Comparison of ENCODE assay signal across 8 cellular contexts in genomic region chr3:122533931-122534334, GRCh38. TPM values are rescaled to one million over a fixed set of nuclear protein-coding genes. Genes with fewer than 3 reads are reported as not detected.
DNase-seq lines count a peak whose midpoint lies in the region; ATAC-seq, FAIRE-seq and TF ChIP-seq lines count a peak whose summit lies in the region.

No MANE protein-coding gene starts in this region.

- peak overlapping the region; percentile 22 for H3K27ac Mint-ChIP-seq in stimulated activated memory B cell treated with anti-CD40 and anti-IgM and Interleukin-4, amounts not matched to agents 10 μg/mL and 1 μg/mL and 100 μg/mL, for 72 hours

- DNase-seq in activated gamma-delta T cell treated with Interleukin-2 at 50 U/mL for 16 hours (peak; percentile 5), activated gamma-delta T cell (lab: John Stamatoyannopoulos, UW) (no peak), Panc1 (ENCODE audit: low read depth, low spot score) (peak; percentile 76), bronchial epithelial cell (ENCODE audit: low read depth) (peak; percentile 98), A673 (ENCODE audit: low spot score) (no peak), HEK293T (ENCODE audit: extremely low spot score) (no peak)

- no peaks in the 10 kb centered on the region for H3K9me3 ChIP-seq in Panc1 (ENCODE audit: control insufficient read depth, insufficient read depth, low read depth, low read length)
- no peaks in the 10 kb centered on the region for H3K9me3 ChIP-seq in A673 (ENCODE audit: low read depth, low read length, poor library complexity, severe bottlenecking)

- H3K4me1 Mint-ChIP-seq in stimulated activated memory B cell treated with anti-CD40 and anti-IgM and Interleukin-4, amounts not matched to agents 10 μg/mL and 1 μg/mL and 100 μg/mL, for 72 hours = peaks cover 12% of the 10 kb centered on the region

- POLR2A ChIA-PET in Panc1 (lab: Charles Lee) (interaction anchor here (0.5 kb wide), 1 partner anchor 146 kb away, joined by 16 read pairs; no protein-coding TSS in a partner anchor), A673 (lab: Charles Lee; ENCODE audit: low non-redundant PET) (interaction anchor here (0.6 kb wide), 1 partner anchor 933 kb away, joined by 3 read pairs; no protein-coding TSS in a partner anchor), HEK293T (lab: Yijun Ruan, JAX) (no interaction called here)

- no peaks in the 10 kb centered on the region for H3K27me3 ChIP-seq in Panc1 (ENCODE audit: control insufficient read depth, insufficient read depth, low read length)
- no peaks in the 10 kb centered on the region for H3K27me3 ChIP-seq in bronchial epithelial cell (ENCODE audit: control insufficient read depth, insufficient read depth, low read length)
- no peaks in the 10 kb centered on the region for H3K27me3 ChIP-seq in A673 (replicated peaks; ENCODE audit: insufficient read depth, low read depth, low read length, poor library complexity)

- peak; percentile 84 for FAIRE-seq in bronchial epithelial cell (lab: Jason Lieb, UNC)

- BruUV-seq in Panc1 (replicated peaks; lab: Mats Ljungman, UMichigan) (no TSS peak), A673 (replicated peaks; lab: Mats Ljungman, UMichigan) (no TSS peak)

- ATAC-seq in HG02981 (IDR thresholded peaks at IDR 0.05; ENCODE audit: unreplicated experiment) (peak; percentile 99), Panc1 (peak; percentile 100)
- peak; percentile 98 for ATAC-seq in stimulated activated memory B cell treated with anti-CD40 and anti-IgM and Interleukin-4, amounts not matched to agents 10 μg/mL and 1 μg/mL and 100 μg/mL, for 72 hours

- CTCF ChIA-PET in Panc1 (lab: Charles Lee) (interaction anchor here (0.7 kb wide), 1 partner anchor 20 kb away, joined by 3 read pairs; no protein-coding TSS in a partner anchor), A673 (lab: Charles Lee) (no interaction called here), HEK293T (lab: Yijun Ruan, JAX) (no interaction called here)

- no peaks in the 10 kb centered on the region for H3K36me3 ChIP-seq in Panc1 (ENCODE audit: control insufficient read depth, insufficient read depth, low read length)
- H3K36me3 ChIP-seq in bronchial epithelial cell (ENCODE audit: control insufficient read depth, insufficient read depth, low read length) = peaks cover 1% of the 10 kb centered on the region
- H3K36me3 ChIP-seq in A673 (ENCODE audit: insufficient read depth, low read length, poor library complexity, severe bottlenecking) = no peaks in the 10 kb centered on the region

- in situ Hi-C loops in Panc1 (cut with HindIII; ENCODE audit: low pct_unique_long_range_greater_than_20kb, low sequenced_read_pairs) = no loop called here

- H3K4me3 ChIP-seq in Panc1 (ENCODE audit: low read depth in 2 of 2, low read length in 2 of 2) (no peak overlapping the region), bronchial epithelial cell (ENCODE audit: low read depth, low read length) (no peak overlapping the region), A673 (ENCODE audit: low read depth, low read length, poor library complexity, severe bottlenecking) (no peak overlapping the region)

- no peaks in the 10 kb centered on the region for H3K27me3 Mint-ChIP-seq in stimulated activated memory B cell treated with anti-CD40 and anti-IgM and Interleukin-4, amounts not matched to agents 10 μg/mL and 1 μg/mL and 100 μg/mL, for 72 hours

- H3K9me3 Mint-ChIP-seq in stimulated activated memory B cell treated with anti-CD40 and anti-IgM and Interleukin-4, amounts not matched to agents 10 μg/mL and 1 μg/mL and 100 μg/mL, for 72 hours = no peaks in the 10 kb centered on the region

- intact Hi-C loops in Panc1 (cut with micrococcal nuclease; ENCODE audit: unreplicated experiment) = no loop called here
- intact Hi-C loops in A673 (cut with micrococcal nuclease; ENCODE audit: unreplicated experiment) = no loop called here

- H3K27ac ChIP-seq in Panc1 (ENCODE audit: low read length) = no peak overlapping the region
- no peak overlapping the region for H3K27ac ChIP-seq in A673 (ENCODE audit: low read depth, low read length, poor library complexity, severe bottlenecking)

- TF ChIP-seq CTCF in Panc1 (IDR thresholded peaks at IDR 0.05) = no peak
- TF ChIP-seq CTCF in bronchial epithelial cell (IDR thresholded peaks at IDR 0.05; ENCODE audit: insufficient read depth, low read length, severe bottlenecking) = no peak
- no peak for TF ChIP-seq CTCF in A673 (conservative IDR thresholded peaks at IDR 0.05; ENCODE audit: low read depth, low read length)

- no peak overlapping the region for H3K4me3 Mint-ChIP-seq in stimulated activated memory B cell treated with anti-CD40 and anti-IgM and Interleukin-4, amounts not matched to agents 10 μg/mL and 1 μg/mL and 100 μg/mL, for 72 hours

- H3K4me1 ChIP-seq in Panc1 (ENCODE audit: control insufficient read depth, insufficient read depth, low read length) = peaks cover 4% of the 10 kb centered on the region; the same call in 1 of the 2 replicates
- no peaks in the 10 kb centered on the region for H3K4me1 ChIP-seq in A673 (ENCODE audit: insufficient read depth, low read length, poor library complexity, severe bottlenecking)

- H3K36me3 Mint-ChIP-seq in stimulated activated memory B cell treated with anti-CD40 and anti-IgM and Interleukin-4, amounts not matched to agents 10 μg/mL and 1 μg/mL and 100 μg/mL, for 72 hours = peaks cover 70% of the 10 kb centered on the region

TF ChIP-seq in HEK293T, 16 proteins besides CTCF, POLR2A, EP300 and RAD21:
- TF ChIP-seq PKNOX1 (IDR thresholded peaks at IDR 0.05) (no peak), ZNF384 (IDR thresholded peaks at IDR 0.05) (no peak), SUZ12 (IDR thresholded peaks at IDR 0.05) (no peak), ELF4 (IDR thresholded peaks at IDR 0.05) (no peak), ARNT (IDR thresholded peaks at IDR 0.05) (no peak), TARDBP (IDR thresholded peaks at IDR 0.05) (no peak), CTBP1 (IDR thresholded peaks at IDR 0.05; ENCODE audit: borderline replicate concordance) (no peak), FOXA1 (IDR thresholded peaks at IDR 0.05) (no peak), SP1 (IDR thresholded peaks at IDR 0.05) (no peak), FOXM1 (IDR thresholded peaks at IDR 0.05; ENCODE audit: borderline replicate concordance) (no peak), HDGF (IDR thresholded peaks at IDR 0.05; ENCODE audit: borderline replicate concordance) (no peak), NFRKB (IDR thresholded peaks at IDR 0.05) (no peak), L3MBTL2 (conservative IDR thresholded peaks at IDR 0.05) (no peak), FOXK2 (IDR thresholded peaks at IDR 0.05) (no peak), LEF1 (IDR thresholded peaks at IDR 0.05; ENCODE audit: borderline replicate concordance) (no peak), BHLHE40 (IDR thresholded peaks at IDR 0.05; ENCODE audit: borderline replicate concordance) (no peak)

RNA-seq across cellular contexts. Expression of gene KPNA1, which starts 19.2 kb away (rescaled TPM):
- 118 TPM for total RNA-seq in Panc1 (2021; ENCODE audit: unreplicated experiment)
- 44.9 TPM for polyA plus RNA-seq in Panc1 (2012; ENCODE audit: insufficient read length)
- 28.4 and 36.4 TPM in 2 replicates for total RNA-seq in bronchial epithelial cell
- 99.0 and 110 TPM in 2 replicates for total RNA-seq in A673 (2021)

RNA-seq across cellular contexts. Expression of gene PARP9, which starts 30.2 kb away (rescaled TPM):
- total RNA-seq in Panc1 (2021; ENCODE audit: unreplicated experiment) (14.5 TPM), bronchial epithelial cell (4.5 and 8.1 TPM in 2 replicates), A673 (2021) (10.6 and 10.8 TPM in 2 replicates)
- 8.3 TPM for polyA plus RNA-seq in Panc1 (2012; ENCODE audit: insufficient read length)

RNA-seq across cellular contexts. Expression of gene DTX3L, which starts 30.2 kb away (rescaled TPM):
- total RNA-seq in Panc1 (2021; ENCODE audit: unreplicated experiment) (32.3 TPM), bronchial epithelial cell (5.0 and 6.4 TPM in 2 replicates), A673 (2021) (16.6 and 18.9 TPM in 2 replicates)
- polyA plus RNA-seq in Panc1 (2012; ENCODE audit: insufficient read length) = 8.7 TPM

RNA-seq across cellular contexts. Expression of gene PARP15, which starts 43.5 kb away (rescaled TPM):
- total RNA-seq in Panc1 (2021; ENCODE audit: unreplicated experiment) = 0.21 TPM
- polyA plus RNA-seq in Panc1 (2012; ENCODE audit: insufficient read length) = not detected
- total RNA-seq in bronchial epithelial cell = 0.13 and 0.26 TPM in 2 replicates
- not detected in 2 replicates for total RNA-seq in A673 (2021)

Comparison
In these comparisons a context has a peak if more than half of its experiments do, and no peak if none do; other contexts are left out.
1. DNase-seq: peak in activated gamma-delta T cell treated with Interleukin-2 at 50 U/mL for 16 hours (single experiment), Panc1 (single experiment) and bronchial epithelial cell (single experiment); none in activated gamma-delta T cell (single experiment), A673 (single experiment) and HEK293T (single experiment).
2. Peak in every context shown above with its lines, with median percentiles within 50 percentile points of each other: ATAC-seq.